8 cellular contexts compared by ENCODE assay signal in genomic region chr16:12573730-12574383, GRCh38.
DNase-seq lines count a peak whose midpoint lies in the region; ATAC-seq and TF ChIP-seq lines count a peak whose summit lies in the region.

No MANE protein-coding gene starts in this region.

- ATAC-seq in activated CD8-positive, alpha-beta T cell treated with anti-CD3 and anti-CD28 coated beads for 36 hours = peak; percentile 80
- peak in 1 of 3 donors; percentile 66 for ATAC-seq in natural killer cell

- H3K27me3 ChIP-seq in uterus = no peaks in the 10 kb centered on the region

- peak; percentile 85 for TF ChIP-seq CTCF in activated CD8-positive, alpha-beta T cell treated with anti-CD3 and anti-CD28 coated beads for 36 hours (IDR thresholded peaks at IDR 0.05)
- TF ChIP-seq CTCF in natural killer cell (IDR thresholded peaks at IDR 0.05) (peak; percentile 33), uterus (IDR thresholded peaks at IDR 0.05) (no peak)

- POLR2A ChIA-PET in activated CD8-positive, alpha-beta T cell treated with anti-CD3 and anti-CD28 coated beads for 36 hours (lab: Charles Lee) = interaction anchor here (0.9 kb wide), 1 partner anchor 116 kb away, joined by 3 read pairs; no protein-coding TSS in a partner anchor

- peaks cover 4% of the 10 kb centered on the region for H3K27me3 Mint-ChIP-seq in activated CD8-positive, alpha-beta T cell treated with anti-CD3 and anti-CD28 coated beads for 36 hours
- H3K27me3 Mint-ChIP-seq in natural killer cell (ENCODE audit: low read depth in 2 of 2) = peaks cover 0 to 4% of the 10 kb centered on the region in 2 donors

- no peak for TF ChIP-seq POLR2A in erythroblast (IDR thresholded peaks at IDR 0.05; ENCODE audit: low read length)
- no peak for TF ChIP-seq POLR2A in uterus (IDR thresholded peaks at IDR 0.05)

- intact Hi-C loops in activated CD8-positive, alpha-beta T cell treated with anti-CD3 and anti-CD28 coated beads for 36 hours (cut with micrococcal nuclease) = loop anchor here (5.0 kb wide), 1 partner anchor 243 kb away; no protein-coding TSS in a partner anchor
- intact Hi-C loops in natural killer cell (cut with micrococcal nuclease) = loop anchor here (5.0 kb wide), 1 partner anchor 48 kb away; no protein-coding TSS in a partner anchor
- intact Hi-C loops in uterus (cut with DNase I; ENCODE audit: low total_unique reads) = no loop called here

- no peaks in the 10 kb centered on the region for H3K36me3 Mint-ChIP-seq in activated CD8-positive, alpha-beta T cell treated with anti-CD3 and anti-CD28 coated beads for 36 hours (ENCODE audit: low read depth)
- H3K36me3 Mint-ChIP-seq in natural killer cell = no peaks in the 10 kb centered on the region

- H3K36me3 ChIP-seq in uterus = no peaks in the 10 kb centered on the region

- H3K4me1 ChIP-seq in uterus = no peaks in the 10 kb centered on the region

- CTCF ChIA-PET in activated CD8-positive, alpha-beta T cell treated with anti-CD3 and anti-CD28 coated beads for 36 hours (lab: Charles Lee) = interaction anchor here (0.6 to 3.5 kb wide), 41 partner anchors 8 to 335 kb away, joined by 3 to 28 read pairs (median 4); no protein-coding TSS in a partner anchor

- H3K27ac Mint-ChIP-seq in activated CD8-positive, alpha-beta T cell treated with anti-CD3 and anti-CD28 coated beads for 36 hours = no peak overlapping the region
- H3K27ac Mint-ChIP-seq in natural killer cell = no peak overlapping the region

- no peaks in the 10 kb centered on the region for H3K9me3 ChIP-seq in uterus

- DNase-seq in NCI-H1105 treated with DMSO at 0.1 percent for 48 hours (lab: John Stamatoyannopoulos, UW) (peak; percentile 18), NCI-H1105 (lab: John Stamatoyannopoulos, UW) (no peak), NCI-H748 treated with DMSO at 0.1 percent for 48 hours (lab: John Stamatoyannopoulos, UW) (peak; percentile 45), erythroblast (lab: John Stamatoyannopoulos, UW) (peak; percentile 67 to 82), natural killer cell (peak; percentile 19), superior temporal gyrus (ENCODE audit: extremely low spot score) (peak; percentile 78), uterus (no peak)
- peak; percentile 88 for DNase-seq in activated CD8-positive, alpha-beta T cell treated with anti-CD3 and anti-CD28 coated beads for 36 hours

- H3K4me1 Mint-ChIP-seq in activated CD8-positive, alpha-beta T cell treated with anti-CD3 and anti-CD28 coated beads for 36 hours (ENCODE audit: low read depth) = peaks cover 9% of the 10 kb centered on the region
- peaks cover 5 to 15% of the 10 kb centered on the region in 2 donors for H3K4me1 Mint-ChIP-seq in natural killer cell

- no peak overlapping the region for H3K4me3 Mint-ChIP-seq in activated CD8-positive, alpha-beta T cell treated with anti-CD3 and anti-CD28 coated beads for 36 hours
- H3K4me3 Mint-ChIP-seq in natural killer cell = peak overlapping the region; percentile 4

- no peak overlapping the region for H3K27ac ChIP-seq in uterus

- no peaks in the 10 kb centered on the region for H3K9me3 Mint-ChIP-seq in activated CD8-positive, alpha-beta T cell treated with anti-CD3 and anti-CD28 coated beads for 36 hours
- no peaks in the 10 kb centered on the region for H3K9me3 Mint-ChIP-seq in natural killer cell

- H3K4me3 ChIP-seq in uterus = no peak overlapping the region

Comparison
In these comparisons a context has a peak if more than half of its experiments do, and no peak if none do; other contexts are left out.
1. DNase-seq: peak in NCI-H1105 treated with DMSO at 0.1 percent for 48 hours (single experiment), NCI-H748 treated with DMSO at 0.1 percent for 48 hours (single experiment), activated CD8-positive, alpha-beta T cell treated with anti-CD3 and anti-CD28 coated beads for 36 hours (single experiment), erythroblast (2 of 2), natural killer cell (single experiment) and superior temporal gyrus (single experiment); none in NCI-H1105 (single experiment) and uterus (0 of 2).
2. CTCF ChIP-seq: peak in activated CD8-positive, alpha-beta T cell treated with anti-CD3 and anti-CD28 coated beads for 36 hours (single experiment) and natural killer cell (single experiment); none in uterus (0 of 4).